Comparison of ENCODE assay signal across 1 cellular context in the genomic region with DNA sequence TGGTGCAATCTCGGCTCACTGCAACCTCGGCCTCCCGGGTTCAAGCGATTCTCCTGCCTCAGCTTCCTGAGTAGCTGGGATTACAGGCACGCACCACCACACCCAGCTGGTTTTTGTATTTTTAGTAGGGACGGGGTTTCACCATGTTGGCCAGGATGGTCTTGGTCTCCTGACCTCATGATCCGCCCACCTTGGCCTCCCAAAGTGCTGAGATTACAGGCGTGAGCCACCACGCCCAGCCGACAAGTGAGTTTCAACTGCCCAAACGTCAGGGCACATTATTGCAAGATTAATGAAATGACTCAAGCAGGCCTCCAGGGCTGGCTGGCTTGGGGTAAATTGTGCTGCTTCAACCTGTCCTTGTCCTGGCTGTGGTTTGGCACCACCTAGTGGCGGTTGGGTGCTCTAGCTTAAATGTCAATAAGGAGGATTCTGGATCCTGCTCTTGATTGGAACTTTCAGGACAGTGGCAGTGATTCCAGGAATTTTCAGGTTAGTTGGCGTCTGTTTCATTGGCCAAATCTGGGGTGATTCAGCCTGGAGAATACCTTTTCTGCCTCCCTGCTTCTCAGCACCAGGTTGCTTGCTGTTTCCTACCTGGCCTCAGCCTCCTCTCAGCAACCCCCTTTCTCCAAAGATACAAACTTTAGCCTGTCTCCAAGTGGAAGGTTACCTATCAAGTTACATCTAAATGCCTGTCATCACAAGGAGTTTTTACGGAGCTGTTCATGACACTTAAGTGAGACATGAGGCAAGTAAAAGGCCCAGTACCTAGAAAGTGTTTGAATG.
TF ChIP-seq lines count a peak whose summit lies in the region.

No MANE protein-coding gene starts in this region.

TF ChIP-seq in GM12878, 131 proteins besides CTCF, POLR2A, EP300 and RAD21 (continued from another document):
- TF ChIP-seq, protein P1, sequence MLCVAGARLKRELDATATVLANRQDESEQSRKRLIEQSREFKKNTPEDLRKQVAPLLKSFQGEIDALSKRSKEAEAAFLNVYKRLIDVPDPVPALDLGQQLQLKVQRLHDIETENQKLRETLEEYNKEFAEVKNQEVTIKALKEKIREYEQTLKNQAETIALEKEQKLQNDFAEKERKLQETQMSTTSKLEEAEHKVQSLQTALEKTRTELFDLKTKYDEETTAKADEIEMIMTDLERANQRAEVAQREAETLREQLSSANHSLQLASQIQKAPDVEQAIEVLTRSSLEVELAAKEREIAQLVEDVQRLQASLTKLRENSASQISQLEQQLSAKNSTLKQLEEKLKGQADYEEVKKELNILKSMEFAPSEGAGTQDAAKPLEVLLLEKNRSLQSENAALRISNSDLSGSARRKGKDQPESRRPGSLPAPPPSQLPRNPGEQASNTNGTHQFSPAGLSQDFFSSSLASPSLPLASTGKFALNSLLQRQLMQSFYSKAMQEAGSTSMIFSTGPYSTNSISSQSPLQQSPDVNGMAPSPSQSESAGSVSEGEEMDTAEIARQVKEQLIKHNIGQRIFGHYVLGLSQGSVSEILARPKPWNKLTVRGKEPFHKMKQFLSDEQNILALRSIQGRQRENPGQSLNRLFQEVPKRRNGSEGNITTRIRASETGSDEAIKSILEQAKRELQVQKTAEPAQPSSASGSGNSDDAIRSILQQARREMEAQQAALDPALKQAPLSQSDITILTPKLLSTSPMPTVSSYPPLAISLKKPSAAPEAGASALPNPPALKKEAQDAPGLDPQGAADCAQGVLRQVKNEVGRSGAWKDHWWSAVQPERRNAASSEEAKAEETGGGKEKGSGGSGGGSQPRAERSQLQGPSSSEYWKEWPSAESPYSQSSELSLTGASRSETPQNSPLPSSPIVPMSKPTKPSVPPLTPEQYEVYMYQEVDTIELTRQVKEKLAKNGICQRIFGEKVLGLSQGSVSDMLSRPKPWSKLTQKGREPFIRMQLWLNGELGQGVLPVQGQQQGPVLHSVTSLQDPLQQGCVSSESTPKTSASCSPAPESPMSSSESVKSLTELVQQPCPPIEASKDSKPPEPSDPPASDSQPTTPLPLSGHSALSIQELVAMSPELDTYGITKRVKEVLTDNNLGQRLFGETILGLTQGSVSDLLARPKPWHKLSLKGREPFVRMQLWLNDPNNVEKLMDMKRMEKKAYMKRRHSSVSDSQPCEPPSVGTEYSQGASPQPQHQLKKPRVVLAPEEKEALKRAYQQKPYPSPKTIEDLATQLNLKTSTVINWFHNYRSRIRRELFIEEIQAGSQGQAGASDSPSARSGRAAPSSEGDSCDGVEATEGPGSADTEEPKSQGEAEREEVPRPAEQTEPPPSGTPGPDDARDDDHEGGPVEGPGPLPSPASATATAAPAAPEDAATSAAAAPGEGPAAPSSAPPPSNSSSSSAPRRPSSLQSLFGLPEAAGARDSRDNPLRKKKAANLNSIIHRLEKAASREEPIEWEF (IDR thresholded peaks at IDR 0.05; ENCODE audit: insufficient replicate concordance, low read depth, low read length) = no peak
- TF ChIP-seq, protein P2, sequence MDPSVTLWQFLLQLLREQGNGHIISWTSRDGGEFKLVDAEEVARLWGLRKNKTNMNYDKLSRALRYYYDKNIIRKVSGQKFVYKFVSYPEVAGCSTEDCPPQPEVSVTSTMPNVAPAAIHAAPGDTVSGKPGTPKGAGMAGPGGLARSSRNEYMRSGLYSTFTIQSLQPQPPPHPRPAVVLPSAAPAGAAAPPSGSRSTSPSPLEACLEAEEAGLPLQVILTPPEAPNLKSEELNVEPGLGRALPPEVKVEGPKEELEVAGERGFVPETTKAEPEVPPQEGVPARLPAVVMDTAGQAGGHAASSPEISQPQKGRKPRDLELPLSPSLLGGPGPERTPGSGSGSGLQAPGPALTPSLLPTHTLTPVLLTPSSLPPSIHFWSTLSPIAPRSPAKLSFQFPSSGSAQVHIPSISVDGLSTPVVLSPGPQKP (IDR thresholded peaks at IDR 0.05; ENCODE audit: low read depth, low read length) = no peak
- TF ChIP-seq, protein P3, sequence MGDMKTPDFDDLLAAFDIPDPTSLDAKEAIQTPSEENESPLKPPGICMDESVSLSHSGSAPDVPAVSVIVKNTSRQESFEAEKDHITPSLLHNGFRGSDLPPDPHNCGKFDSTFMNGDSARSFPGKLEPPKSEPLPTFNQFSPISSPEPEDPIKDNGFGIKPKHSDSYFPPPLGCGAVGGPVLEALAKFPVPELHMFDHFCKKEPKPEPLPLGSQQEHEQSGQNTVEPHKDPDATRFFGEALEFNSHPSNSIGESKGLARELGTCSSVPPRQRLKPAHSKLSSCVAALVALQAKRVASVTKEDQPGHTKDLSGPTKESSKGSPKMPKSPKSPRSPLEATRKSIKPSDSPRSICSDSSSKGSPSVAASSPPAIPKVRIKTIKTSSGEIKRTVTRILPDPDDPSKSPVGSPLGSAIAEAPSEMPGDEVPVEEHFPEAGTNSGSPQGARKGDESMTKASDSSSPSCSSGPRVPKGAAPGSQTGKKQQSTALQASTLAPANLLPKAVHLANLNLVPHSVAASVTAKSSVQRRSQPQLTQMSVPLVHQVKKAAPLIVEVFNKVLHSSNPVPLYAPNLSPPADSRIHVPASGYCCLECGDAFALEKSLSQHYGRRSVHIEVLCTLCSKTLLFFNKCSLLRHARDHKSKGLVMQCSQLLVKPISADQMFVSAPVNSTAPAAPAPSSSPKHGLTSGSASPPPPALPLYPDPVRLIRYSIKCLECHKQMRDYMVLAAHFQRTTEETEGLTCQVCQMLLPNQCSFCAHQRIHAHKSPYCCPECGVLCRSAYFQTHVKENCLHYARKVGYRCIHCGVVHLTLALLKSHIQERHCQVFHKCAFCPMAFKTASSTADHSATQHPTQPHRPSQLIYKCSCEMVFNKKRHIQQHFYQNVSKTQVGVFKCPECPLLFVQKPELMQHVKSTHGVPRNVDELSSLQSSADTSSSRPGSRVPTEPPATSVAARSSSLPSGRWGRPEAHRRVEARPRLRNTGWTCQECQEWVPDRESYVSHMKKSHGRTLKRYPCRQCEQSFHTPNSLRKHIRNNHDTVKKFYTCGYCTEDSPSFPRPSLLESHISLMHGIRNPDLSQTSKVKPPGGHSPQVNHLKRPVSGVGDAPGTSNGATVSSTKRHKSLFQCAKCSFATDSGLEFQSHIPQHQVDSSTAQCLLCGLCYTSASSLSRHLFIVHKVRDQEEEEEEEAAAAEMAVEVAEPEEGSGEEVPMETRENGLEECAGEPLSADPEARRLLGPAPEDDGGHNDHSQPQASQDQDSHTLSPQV (IDR thresholded peaks at IDR 0.05) = no peak
- TF ChIP-seq, protein P4, sequence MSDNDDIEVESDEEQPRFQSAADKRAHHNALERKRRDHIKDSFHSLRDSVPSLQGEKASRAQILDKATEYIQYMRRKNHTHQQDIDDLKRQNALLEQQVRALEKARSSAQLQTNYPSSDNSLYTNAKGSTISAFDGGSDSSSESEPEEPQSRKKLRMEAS (IDR thresholded peaks at IDR 0.05; ENCODE audit: low read depth, low read length) = no peak
- TF ChIP-seq, protein P5, sequence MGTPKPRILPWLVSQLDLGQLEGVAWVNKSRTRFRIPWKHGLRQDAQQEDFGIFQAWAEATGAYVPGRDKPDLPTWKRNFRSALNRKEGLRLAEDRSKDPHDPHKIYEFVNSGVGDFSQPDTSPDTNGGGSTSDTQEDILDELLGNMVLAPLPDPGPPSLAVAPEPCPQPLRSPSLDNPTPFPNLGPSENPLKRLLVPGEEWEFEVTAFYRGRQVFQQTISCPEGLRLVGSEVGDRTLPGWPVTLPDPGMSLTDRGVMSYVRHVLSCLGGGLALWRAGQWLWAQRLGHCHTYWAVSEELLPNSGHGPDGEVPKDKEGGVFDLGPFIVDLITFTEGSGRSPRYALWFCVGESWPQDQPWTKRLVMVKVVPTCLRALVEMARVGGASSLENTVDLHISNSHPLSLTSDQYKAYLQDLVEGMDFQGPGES (IDR thresholded peaks at IDR 0.05) = no peak
- TF ChIP-seq RB1 (IDR thresholded peaks at IDR 0.05; ENCODE audit: borderline replicate concordance) = no peak; the same call in 1 of the 2 replicates
